ENCODE assay signal across 11 cellular contexts in genomic region chr20:64049887-64050260, GRCh38. TPM values are rescaled to one million over a fixed set of nuclear protein-coding genes. Genes with fewer than 3 reads are reported as not detected.
DNase-seq lines count a peak whose midpoint lies in the region; ATAC-seq and TF ChIP-seq lines count a peak whose summit lies in the region.
"Had no signal": no experiment of that assay in that cellular context is flagged by ENCODE, and none has a peak within 500 bp of the region (broad histone marks: within the 10 kb centered on the region; RNA-seq: fewer than 3 reads in every experiment).

No MANE protein-coding gene starts in this region.

- POLR2A ChIA-PET in WTC11 (lab: Charles Lee): no interaction called here

- TF ChIP-seq CTCF in WTC11 (IDR thresholded peaks at IDR 0.05) (no peak), suprapubic skin (IDR thresholded peaks at IDR 0.05) (no peak), brain microvascular endothelial cell (IDR thresholded peaks at IDR 0.05; ENCODE audit: low read depth, low read length, missing control alignments) (no peak)

- in situ Hi-C loops in brain microvascular endothelial cell (cut with HindIII; ENCODE audit: low pct_ligation_motif_present, low sequenced_read_pairs): no loop called here

- H3K4me1 ChIP-seq in suprapubic skin: peaks cover 44% of the 10 kb centered on the region

- peak overlapping the region; percentile 43 for H3K4me3 ChIP-seq in suprapubic skin
- H3K4me3 ChIP-seq in brain microvascular endothelial cell (ENCODE audit: low read depth, low read length): no peak overlapping the region

- no peak for DNase-seq in T-helper 2 cell treated with Interferon-gamma antibody and Interleukin-4, amounts not matched to agents 5 μg/mL and 100 μg/mL, for 36 hours (ENCODE audit: low spot score)
- DNase-seq in T-helper 2 cell (no peak), WTC11 (ENCODE audit: low spot score) (no peak), left kidney (ENCODE audit: low read depth, low spot score) (peak; percentile 42), suprapubic skin (ENCODE audit: low spot score in 2 of 2) (no peak), NCI-H1092 (lab: John Stamatoyannopoulos, UW) (no peak), brain microvascular endothelial cell (no peak)
- no peak for DNase-seq in stimulated activated CD4-positive, alpha-beta T cell treated with anti-CD3 and anti-CD28 coated beads, Interleukin-4, amount 100 ng/mL, for 4 hours
- DNase-seq: activated gamma-delta T cell treated with Interleukin-2 at 50 U/mL for 16 hours, NCI-H524 had no signal

- H3K27ac Mint-ChIP-seq in T-helper 2 cell treated with Interferon-gamma antibody and Interleukin-4, amounts not matched to agents 5 μg/mL and 100 μg/mL, for 36 hours: no peak overlapping the region
- no peak overlapping the region for H3K27ac Mint-ChIP-seq in WTC11
- H3K27ac Mint-ChIP-seq: T-helper 1 cell treated with Interleukin-12 subunit alpha and Interleukin-12 subunit beta and Interleukin-4 antibody, amounts not matched to agents 30 μg/mL and 1 μg/mL, for 36 hours had no signal

- no peak for TF ChIP-seq EP300 in suprapubic skin (IDR thresholded peaks at IDR 0.05)

- peak overlapping the region; percentile 47 for H3K27ac ChIP-seq in suprapubic skin
- H3K27ac ChIP-seq in brain microvascular endothelial cell: no peak overlapping the region

- H3K27me3 ChIP-seq in suprapubic skin: peaks cover 71% of the 10 kb centered on the region
- peaks cover 20% of the 10 kb centered on the region for H3K27me3 ChIP-seq in brain microvascular endothelial cell (replicated peaks)

- H3K9me3 ChIP-seq in suprapubic skin: no peaks in the 10 kb centered on the region

- ATAC-seq in WTC11: no peak

- H3K4me3 Mint-ChIP-seq in T-helper 2 cell treated with Interferon-gamma antibody and Interleukin-4, amounts not matched to agents 5 μg/mL and 100 μg/mL, for 36 hours: peak overlapping the region; percentile 54
- peak overlapping the region; percentile 57 for H3K4me3 Mint-ChIP-seq in WTC11

- peaks cover 10% of the 10 kb centered on the region for H3K4me1 Mint-ChIP-seq in T-helper 2 cell treated with Interferon-gamma antibody and Interleukin-4, amounts not matched to agents 5 μg/mL and 100 μg/mL, for 36 hours (ENCODE audit: low read depth)
- H3K4me1 Mint-ChIP-seq in WTC11: peaks cover 28% of the 10 kb centered on the region

- WGBS in suprapubic skin: 47% methylated on average over 3 of the region's 15 CpGs

- H3K36me3 Mint-ChIP-seq in T-helper 2 cell treated with Interferon-gamma antibody and Interleukin-4, amounts not matched to agents 5 μg/mL and 100 μg/mL, for 36 hours (ENCODE audit: low read depth): no peaks in the 10 kb centered on the region
- no peaks in the 10 kb centered on the region for H3K36me3 Mint-ChIP-seq in WTC11

- CTCF ChIA-PET in WTC11 (lab: Charles Lee): interaction anchor here (0.7 to 2.3 kb wide), 9 partner anchors 7 to 76 kb away, joined by 3 to 15 read pairs (median 5); partner anchors contain the start of genes LKAAEAR1, PRPF6 and TCEA2

- peaks cover 43% of the 10 kb centered on the region for H3K27me3 Mint-ChIP-seq in T-helper 2 cell treated with Interferon-gamma antibody and Interleukin-4, amounts not matched to agents 5 μg/mL and 100 μg/mL, for 36 hours (ENCODE audit: low read depth)
- peaks cover 62% of the 10 kb centered on the region for H3K27me3 Mint-ChIP-seq in WTC11 (ENCODE audit: low read depth)

- TF ChIP-seq POLR2A in suprapubic skin (IDR thresholded peaks at IDR 0.05): no peak

- H3K36me3 ChIP-seq in suprapubic skin: no peaks in the 10 kb centered on the region
- H3K36me3 ChIP-seq in brain microvascular endothelial cell (replicated peaks): no peaks in the 10 kb centered on the region

- no peaks in the 10 kb centered on the region for H3K9me3 Mint-ChIP-seq in T-helper 2 cell treated with Interferon-gamma antibody and Interleukin-4, amounts not matched to agents 5 μg/mL and 100 μg/mL, for 36 hours
- no peaks in the 10 kb centered on the region for H3K9me3 Mint-ChIP-seq in WTC11
- H3K9me3 Mint-ChIP-seq: T-helper 1 cell treated with Interleukin-12 subunit alpha and Interleukin-12 subunit beta and Interleukin-4 antibody, amounts not matched to agents 30 μg/mL and 1 μg/mL, for 36 hours had no signal

TF ChIP-seq in WTC11, 78 proteins besides CTCF, POLR2A, EP300 and RAD21:
- TF ChIP-seq ZNF425 (CRISPR knock-in tag; conservative IDR thresholded peaks at IDR 0.05): no peak
- peak; percentile 86 for TF ChIP-seq ZNF423 (CRISPR knock-in tag; IDR thresholded peaks at IDR 0.05)
- TF ChIP-seq TEAD4 (CRISPR knock-in tag; IDR thresholded peaks at IDR 0.05): no peak
- no peak for TF ChIP-seq CDX4 (CRISPR knock-in tag; IDR thresholded peaks at IDR 0.05; ENCODE audit: borderline replicate concordance)

RNA-seq across cellular contexts. Expression of gene SOX18, which starts 0.4 kb away (rescaled TPM):
- total RNA-seq in WTC11 (2021): 0.73 to 0.81 TPM (median 0.80 TPM) in 3 replicates
- 1 to 10 TPM in 3 of 4 donors, under 1 TPM in 1; 0.79 to 8.7 (median 3.3) TPM for total RNA-seq in suprapubic skin

RNA-seq across cellular contexts. Expression of gene TCEA2, which starts 13.1 kb away (rescaled TPM):
- 55.8 to 63.6 TPM (median 63.5 TPM) in 3 replicates for total RNA-seq in WTC11 (2021)
- total RNA-seq in suprapubic skin: 10 to 100 TPM in 3 of 4 donors, 1 to 10 TPM in 1; 8.6 to 27.9 (median 13.2) TPM

RNA-seq across cellular contexts. Expression of gene C20orf204, which starts 13.9 kb away (rescaled TPM):
- total RNA-seq in WTC11 (2021) (1.6 to 2.4 TPM (median 2.1 TPM) in 3 replicates), suprapubic skin (1 to 10 TPM; 1.1 to 5.1 (median 1.8) TPM)

RNA-seq across cellular contexts. Expression of gene RGS19, which starts 29.4 kb away (rescaled TPM):
- total RNA-seq in WTC11 (2021) (13.8 to 15.9 TPM (median 15.1 TPM) in 3 replicates), suprapubic skin (10 to 100 TPM; 14.8 to 18.4 (median 16.2) TPM)

RNA-seq across cellular contexts. Expression of gene OPRL1, which starts 30.0 kb away (rescaled TPM):
- 1.7 to 2.2 TPM (median 2.0 TPM) in 3 replicates for total RNA-seq in WTC11 (2021)
- total RNA-seq in suprapubic skin: under 1 TPM; 0.45 to 0.68 (median 0.52) TPM
